27 cellular contexts compared by ENCODE assay signal in the genomic region with DNA sequence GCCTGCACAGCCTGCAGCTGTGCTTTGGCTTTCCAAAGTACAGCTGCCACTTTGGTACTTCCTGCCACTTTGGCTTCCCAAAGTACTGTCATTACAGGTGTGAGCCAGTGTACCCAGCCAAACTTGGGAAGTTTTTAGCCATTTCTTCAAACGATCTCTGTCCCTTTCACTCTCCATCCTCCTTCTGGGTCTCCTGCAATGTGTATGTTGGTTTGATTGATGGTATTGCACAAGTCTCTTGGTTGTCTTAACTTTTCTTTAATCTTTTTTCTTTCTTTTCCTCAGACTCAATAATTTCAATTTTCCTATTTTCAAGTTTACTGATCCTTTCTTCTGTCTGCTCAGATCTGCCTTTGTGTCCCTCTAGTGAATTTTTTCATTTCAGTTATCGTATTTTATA.
"Had no signal": no experiment of that assay in that cellular context is flagged by ENCODE, and none has a peak within 500 bp of the region (broad histone marks: within the 10 kb centered on the region; RNA-seq: fewer than 3 reads in every experiment).

No MANE protein-coding gene starts in this region.

- ATAC-seq: stimulated activated effector memory CD8-positive, alpha-beta T cell treated with anti-CD3 and anti-CD28 coated beads, Interleukin-12 subunit alpha, Interleukin-12 subunit beta, amount 100 ng/mL, for 72 hours; stimulated activated memory B cell treated with anti-CD40 and anti-IgM and Interleukin-4, amounts not matched to agents 10 μg/mL and 1 μg/mL and 100 μg/mL, for 72 hours; stimulated activated naive B cell treated with anti-CD40 and anti-IgM and Interleukin-4, amounts not matched to agents 10 μg/mL and 1 μg/mL and 100 μg/mL, for 72 hours; stimulated activated naive CD8-positive, alpha-beta T cell treated with anti-CD3 and anti-CD28 coated beads, Interleukin-15, amount 100 ng/mL, for 72 hours; stimulated activated naive CD8-positive, alpha-beta T cell treated with anti-CD3 and anti-CD28 coated beads, Interleukin-15, Interleukin-2, amounts not matched to agents 100 U/mL and 50 U/mL, for 24 hours; upper lobe of right lung had no signal

- H3K27ac ChIP-seq: stomach, suprapubic skin, testis, thoracic aorta, thyroid gland, tibial artery, tibial nerve, transverse colon, upper lobe of left lung, upper lobe of right lung, uterus, vagina had no signal

- H3K4me1 ChIP-seq: stomach, suprapubic skin, testis, thyroid gland, tibial artery, tibial nerve, transverse colon, upper lobe of left lung, upper lobe of right lung, uterus, vagina had no signal

- H3K27me3 ChIP-seq: stomach, suprapubic skin, testis, thyroid gland, tibial artery, tibial nerve, transverse colon, upper lobe of left lung, upper lobe of right lung, uterus, vagina had no signal

- H3K36me3 ChIP-seq: stomach, suprapubic skin, thoracic aorta, thyroid gland, tibial artery, tibial nerve, transverse colon, upper lobe of left lung, upper lobe of right lung, uterus, vagina had no signal

- H3K9me3 ChIP-seq: suprapubic skin, testis, thoracic aorta, thyroid gland, tibial artery, uterus, vagina had no signal

- H3K4me3 ChIP-seq: stomach, suprapubic skin, testis, thoracic aorta, thyroid gland, tibial artery, tibial nerve, transverse colon, upper lobe of left lung, upper lobe of right lung, uterus, vagina had no signal

- FAIRE-seq: urothelium cell line had no signal

- DNase-seq: stimulated activated CD4-positive, alpha-beta T cell treated with anti-CD3 and anti-CD28 coated beads, Interleukin-2, amount 100 ng/mL, for 48 hours; stimulated activated CD4-positive, alpha-beta T cell treated with anti-CD3 and anti-CD28 coated beads, Interleukin-4, amount 100 ng/mL, for 1 hour; stimulated activated CD4-positive, alpha-beta T cell treated with anti-CD3 and anti-CD28 coated beads, Interleukin-4, amount 100 ng/mL, for 24 hours; stimulated activated CD4-positive, alpha-beta T cell treated with anti-CD3 and anti-CD28 coated beads, Interleukin-4, amount 100 ng/mL, for 4 hours; stimulated activated CD8-positive, alpha-beta memory T cell treated with anti-CD3 and anti-CD28 coated beads, Interleukin-4, amount 100 ng/mL, for 48 hours; stimulated activated naive B cell treated with anti-CD40 and anti-IgM and Interleukin-4, amounts not matched to agents 10 μg/mL and 1 μg/mL and 100 μg/mL, for 72 hours; stimulated activated naive CD4-positive, alpha-beta T cell; stimulated activated naive CD4-positive, alpha-beta T cell treated with Interleukin-2 at 50 U/mL for 16 hours; stimulated activated naive CD8-positive, alpha-beta T cell treated with anti-CD3 and anti-CD28 coated beads, Interleukin-15, amount 100 ng/mL, for 72 hours; stimulated activated naive CD8-positive, alpha-beta T cell treated with anti-CD3 and anti-CD28 coated beads, Interleukin-15, Interleukin-2, amounts not matched to agents 100 U/mL and 50 U/mL, for 24 hours; stomach; substantia nigra; testis; thyroid gland; tibial artery; transverse colon; trophoblast cell; upper lobe of left lung; upper lobe of right lung; uterus had no signal
